ENCODE assay signal across 34 cellular contexts in genomic region chr17:40188694-40189093, GRCh38.
"Had no signal": no experiment of that assay in that cellular context is flagged by ENCODE, and none has a peak within 500 bp of the region (broad histone marks: within the 10 kb centered on the region; RNA-seq: fewer than 3 reads in every experiment).

No MANE protein-coding gene starts in this region.

- H3K36me3 Mint-ChIP-seq: activated naive CD4-positive, alpha-beta T cell treated with anti-CD3 and anti-CD28 coated beads, Interleukin-2, amount 50 U/mL, for 72 hours; activated naive CD8-positive, alpha-beta T cell treated with anti-CD3 and anti-CD28 coated beads for 36 hours; T-cell had no signal

- H3K4me3 Mint-ChIP-seq: activated B cell treated with CpG ODN at 0.5 μM for 24 hours; activated CD4-positive, alpha-beta memory T cell treated with anti-CD3 and anti-CD28 coated beads for 36 hours; activated CD4-positive, alpha-beta T cell treated with anti-CD3 and anti-CD28 coated beads, Interleukin-2, amount 10 ng/mL, durations not matched to agents 24 days and 14 days; activated CD8-positive, alpha-beta T cell treated with anti-CD3 and anti-CD28 coated beads for 36 hours; activated naive CD4-positive, alpha-beta T cell treated with anti-CD3 and anti-CD28 coated beads for 36 hours; activated naive CD8-positive, alpha-beta T cell treated with anti-CD3 and anti-CD28 coated beads for 36 hours; activated T-cell treated with anti-CD3 and anti-CD28 coated beads, Interleukin-2, amount 50 U/mL, for 4 hours; activated T-cell treated with anti-CD3 and anti-CD28 coated beads, Interleukin-2, amount 50 U/mL, for 72 hours; activated T-helper 1 cell treated with anti-CD3 and anti-CD28 coated beads, Interleukin-12 subunit alpha, Interleukin-12 subunit beta, Interleukin-2, Interleukin-4 antibody, amounts not matched to agents 30 ng/mL and 10 ng/mL and 1 ng/mL, durations not matched to agents 14 hours and 24 hours and 36 hours; activated T-helper 17 cell treated with anti-CD3 and anti-CD28 coated beads, Interleukin-2, amount 50 U/mL, for 72 hours; T-cell; T-helper 2 cell treated with Interferon-gamma antibody and Interleukin-4, amounts not matched to agents 5 μg/mL and 100 μg/mL, for 36 hours had no signal

- FAIRE-seq: astrocyte, TTC549 had no signal

- DNase-seq: activated B cell treated with CpG ODN at 0.5 μM for 24 hours; activated CD4-positive, alpha-beta memory T cell treated with anti-CD3 and anti-CD28 coated beads for 36 hours; activated CD4-positive, alpha-beta T cell treated with anti-CD3 and anti-CD28 coated beads for 4 hours; activated CD4-positive, alpha-beta T cell treated with anti-CD3 and anti-CD28 coated beads, Interleukin-2, amount 10 ng/mL, durations not matched to agents 24 days and 14 days; activated CD4-positive, alpha-beta T cell treated with anti-CD3 and anti-CD28 coated beads, Interleukin-2, amount 50 U/mL, for 1 hour; activated CD4-positive, alpha-beta T cell treated with anti-CD3 and anti-CD28 coated beads, Interleukin-2, amount 50 U/mL, for 4 hours; activated CD4-positive, CD25-positive, alpha-beta regulatory T cell treated with anti-CD3 and anti-CD28 coated beads, Interleukin-2, amount 50 U/mL, for 72 hours; activated CD8-positive, alpha-beta memory T cell treated with anti-CD3 and anti-CD28 coated beads, Interleukin-2, amount 50 U/mL, for 4 hours; activated CD8-positive, alpha-beta T cell treated with anti-CD3 and anti-CD28 coated beads for 36 hours; activated effector memory CD4-positive, alpha-beta T cell treated with anti-CD3 and anti-CD28 coated beads, Interleukin-2, amount 50 U/mL, for 16 hours; activated gamma-delta T cell treated with Interleukin-2 at 50 U/mL for 16 hours; activated naive CD4-positive, alpha-beta T cell; activated naive CD4-positive, alpha-beta T cell treated with anti-CD3 and anti-CD28 coated beads for 36 hours; activated naive CD4-positive, alpha-beta T cell treated with anti-CD3 and anti-CD28 coated beads, Interleukin-2, amount 50 U/mL, for 16 hours; activated naive CD8-positive, alpha-beta T cell treated with anti-CD3 and anti-CD28 coated beads for 36 hours; activated T-cell treated with anti-CD3 and anti-CD28 coated beads for 4 hours; activated T-cell treated with anti-CD3 and anti-CD28 coated beads, Interleukin-2, amount 50 U/mL, for 1 hour; activated T-cell treated with anti-CD3 and anti-CD28 coated beads, Interleukin-2, amount 50 U/mL, for 4 hours; activated T-cell treated with anti-CD3 and anti-CD28 coated beads, Interleukin-2, amount 50 U/mL, for 72 hours; adrenal gland; amniotic stem cell; aorta; body of pancreas; brain microvascular endothelial cell; central memory CD4-positive, alpha-beta T cell; T-cell; T-helper 2 cell; T-helper 9 cell had no signal

- H3K27ac Mint-ChIP-seq: activated B cell treated with CpG ODN at 0.5 μM for 24 hours; activated CD4-positive, alpha-beta memory T cell treated with anti-CD3 and anti-CD28 coated beads for 36 hours; activated CD4-positive, alpha-beta T cell treated with anti-CD3 and anti-CD28 coated beads, Interleukin-2, amount 10 ng/mL, durations not matched to agents 24 days and 14 days; activated CD8-positive, alpha-beta T cell treated with anti-CD3 and anti-CD28 coated beads for 36 hours; activated naive CD4-positive, alpha-beta T cell treated with anti-CD3 and anti-CD28 coated beads for 36 hours; activated naive CD4-positive, alpha-beta T cell treated with anti-CD3 and anti-CD28 coated beads, Interleukin-2, amount 50 U/mL, for 72 hours; activated naive CD8-positive, alpha-beta T cell treated with anti-CD3 and anti-CD28 coated beads for 36 hours; activated T-cell treated with anti-CD3 and anti-CD28 coated beads, Interleukin-2, amount 50 U/mL, for 72 hours; activated T-helper 1 cell treated with anti-CD3 and anti-CD28 coated beads, Interleukin-12 subunit alpha, Interleukin-12 subunit beta, Interleukin-2, Interleukin-4 antibody, amounts not matched to agents 30 ng/mL and 10 ng/mL and 1 ng/mL, durations not matched to agents 14 hours and 24 hours and 36 hours; activated T-helper 17 cell treated with anti-CD3 and anti-CD28 coated beads, Interleukin-2, amount 50 U/mL, for 72 hours; T-cell; T-helper 2 cell treated with Interferon-gamma antibody and Interleukin-4, amounts not matched to agents 5 μg/mL and 100 μg/mL, for 36 hours had no signal

- H3K4me1 Mint-ChIP-seq: activated T-helper 17 cell treated with anti-CD3 and anti-CD28 coated beads, Interleukin-2, amount 50 U/mL, for 72 hours had no signal

- ATAC-seq: activated CD8-positive, alpha-beta T cell treated with anti-CD3 and anti-CD28 coated beads for 36 hours; activated naive CD4-positive, alpha-beta T cell treated with anti-CD3 and anti-CD28 coated beads, Interleukin-2, amount 50 U/mL, for 72 hours; activated T-cell treated with anti-CD3 and anti-CD28 coated beads, Interleukin-2, amount 50 U/mL, for 4 hours; activated T-cell treated with anti-CD3 and anti-CD28 coated beads, Interleukin-2, amount 50 U/mL, for 72 hours; activated T-helper 17 cell treated with anti-CD3 and anti-CD28 coated beads, Interleukin-2, amount 50 U/mL, for 72 hours; body of pancreas; T-cell had no signal

- H3K9me3 Mint-ChIP-seq: activated B cell treated with CpG ODN at 0.5 μM for 24 hours; activated CD4-positive, alpha-beta memory T cell treated with anti-CD3 and anti-CD28 coated beads for 36 hours; activated CD4-positive, alpha-beta T cell treated with anti-CD3 and anti-CD28 coated beads, Interleukin-2, amount 10 ng/mL, durations not matched to agents 24 days and 14 days; activated CD8-positive, alpha-beta T cell treated with anti-CD3 and anti-CD28 coated beads for 36 hours; activated naive CD4-positive, alpha-beta T cell treated with anti-CD3 and anti-CD28 coated beads for 36 hours; activated naive CD4-positive, alpha-beta T cell treated with anti-CD3 and anti-CD28 coated beads, Interleukin-2, amount 50 U/mL, for 72 hours; activated naive CD8-positive, alpha-beta T cell treated with anti-CD3 and anti-CD28 coated beads for 36 hours; activated T-cell treated with anti-CD3 and anti-CD28 coated beads, Interleukin-2, amount 50 U/mL, for 4 hours; activated T-cell treated with anti-CD3 and anti-CD28 coated beads, Interleukin-2, amount 50 U/mL, for 72 hours; activated T-helper 1 cell treated with anti-CD3 and anti-CD28 coated beads, Interleukin-12 subunit alpha, Interleukin-12 subunit beta, Interleukin-2, Interleukin-4 antibody, amounts not matched to agents 30 ng/mL and 10 ng/mL and 1 ng/mL, durations not matched to agents 14 hours and 24 hours and 36 hours; activated T-helper 17 cell treated with anti-CD3 and anti-CD28 coated beads, Interleukin-2, amount 50 U/mL, for 72 hours; T-cell; T-helper 2 cell treated with Interferon-gamma antibody and Interleukin-4, amounts not matched to agents 5 μg/mL and 100 μg/mL, for 36 hours had no signal
